Comparison of ENCODE assay signal across 8 cellular contexts in genomic region chr7:95476904-95477594, GRCh38. TPM values are rescaled to one million over a fixed set of nuclear protein-coding genes. Genes with fewer than 3 reads are reported as not detected.
A peak's percentile ranks its signal among the peaks of the same experiment; 100 is the strongest.
DNase-seq lines count a peak whose midpoint lies in the region; ATAC-seq and TF ChIP-seq lines count a peak whose summit lies in the region.

No MANE protein-coding gene starts in this region.

- no peaks in the 10 kb centered on the region for H3K27me3 ChIP-seq in CD8-positive, alpha-beta T cell (ENCODE audit: insufficient read depth, low read length)
- H3K27me3 ChIP-seq in naive thymus-derived CD4-positive, alpha-beta T cell (ENCODE audit: control insufficient read depth in 2 of 2, insufficient read depth in 2 of 2, low read length in 2 of 2), result no peaks in the 10 kb centered on the region
- H3K27me3 ChIP-seq in thoracic aorta (replicated peaks; ENCODE audit: insufficient read depth), result no peaks in the 10 kb centered on the region

- H3K4me1 ChIP-seq in CD8-positive, alpha-beta T cell (ENCODE audit: insufficient read depth, low read length), result no peaks in the 10 kb centered on the region
- H3K4me1 ChIP-seq in naive thymus-derived CD4-positive, alpha-beta T cell (ENCODE audit: control insufficient read depth in 2 of 2, insufficient read depth in 2 of 2, low read length in 2 of 2), result no peaks in the 10 kb centered on the region
- no peaks in the 10 kb centered on the region for H3K4me1 ChIP-seq in thoracic aorta (ENCODE audit: control insufficient read depth in 1 of 2, low read depth in 2 of 2)

- H3K9me3 Mint-ChIP-seq in CD8-positive, alpha-beta T cell, result no peaks in the 10 kb centered on the region
- no peaks in the 10 kb centered on the region for H3K9me3 Mint-ChIP-seq in activated CD8-positive, alpha-beta memory T cell treated with anti-CD3 and anti-CD28 coated beads, Interleukin-2, amount 10 ng/mL, durations not matched to agents 7 days and 5 days (ENCODE audit: low read depth)
- H3K9me3 Mint-ChIP-seq in naive thymus-derived CD4-positive, alpha-beta T cell, result no peaks in the 10 kb centered on the region

- CTCF ChIA-PET in CD8-positive, alpha-beta T cell (lab: Charles Lee), result interaction anchor here (0.6 to 7.6 kb wide), 31 partner anchors 8 to 1034 kb away, joined by 3 to 88 read pairs (median 4); partner anchors contain the start of genes ASB4, PON2 and PON3
- CTCF ChIA-PET in activated CD8-positive, alpha-beta memory T cell treated with anti-CD3 and anti-CD28 coated beads, Interleukin-2, amount 10 ng/mL, durations not matched to agents 7 days and 5 days (lab: Charles Lee), result interaction anchor here (0.6 to 3.7 kb wide), 22 partner anchors 9 to 1040 kb away, joined by 3 to 20 read pairs (median 4); partner anchors contain the start of genes ASB4 and PON3
- CTCF ChIA-PET in naive thymus-derived CD4-positive, alpha-beta T cell (lab: Charles Lee), result interaction anchor here (0.6 to 2.8 kb wide), 10 partner anchors 8 to 1034 kb away, joined by 3 to 25 read pairs (median 6); partner anchors contain the start of genes ASB4 and PON2

- H3K4me3 ChIP-seq in CD8-positive, alpha-beta T cell (ENCODE audit: low read depth, low read length), result no peak overlapping the region
- H3K4me3 ChIP-seq in naive thymus-derived CD4-positive, alpha-beta T cell (ENCODE audit: low read length), result no peak overlapping the region
- no peak overlapping the region for H3K4me3 ChIP-seq in thoracic aorta

- peak; percentile 96 for TF ChIP-seq CTCF in CD8-positive, alpha-beta T cell (IDR thresholded peaks at IDR 0.05)
- TF ChIP-seq CTCF in thoracic aorta (IDR thresholded peaks at IDR 0.05), result peak; percentile 72

- no peak overlapping the region for H3K27ac ChIP-seq in CD8-positive, alpha-beta T cell (ENCODE audit: low read depth, low read length)
- H3K27ac ChIP-seq in naive thymus-derived CD4-positive, alpha-beta T cell (ENCODE audit: low read depth, low read length), result no peak overlapping the region
- H3K27ac ChIP-seq in thoracic aorta, result no peak overlapping the region

- H3K9me3 ChIP-seq in CD8-positive, alpha-beta T cell (ENCODE audit: low read length), result no peaks in the 10 kb centered on the region
- no peaks in the 10 kb centered on the region for H3K9me3 ChIP-seq in naive thymus-derived CD4-positive, alpha-beta T cell (ENCODE audit: control insufficient read depth in 2 of 3, low read length in 3 of 3)
- no peaks in the 10 kb centered on the region for H3K9me3 ChIP-seq in thoracic aorta

- H3K27ac Mint-ChIP-seq in CD8-positive, alpha-beta T cell, result no peak overlapping the region
- no peak overlapping the region for H3K27ac Mint-ChIP-seq in activated CD8-positive, alpha-beta memory T cell treated with anti-CD3 and anti-CD28 coated beads, Interleukin-2, amount 10 ng/mL, durations not matched to agents 7 days and 5 days
- peak overlapping the region in 1 of 9 donors; percentile 60 for H3K27ac Mint-ChIP-seq in naive thymus-derived CD4-positive, alpha-beta T cell

- POLR2A ChIA-PET in CD8-positive, alpha-beta T cell (lab: Charles Lee), result interaction anchor here (0.6 to 1.5 kb wide), 4 partner anchors 11 to 1027 kb away, joined by 3 to 4 read pairs (median 3); no protein-coding TSS in a partner anchor
- POLR2A ChIA-PET in naive thymus-derived CD4-positive, alpha-beta T cell (lab: Charles Lee), result no interaction called here

- peaks cover 2% of the 10 kb centered on the region for H3K4me1 Mint-ChIP-seq in CD8-positive, alpha-beta T cell (ENCODE audit: low read depth)
- peaks cover 7% of the 10 kb centered on the region for H3K4me1 Mint-ChIP-seq in activated CD8-positive, alpha-beta memory T cell treated with anti-CD3 and anti-CD28 coated beads, Interleukin-2, amount 10 ng/mL, durations not matched to agents 7 days and 5 days
- H3K4me1 Mint-ChIP-seq in naive thymus-derived CD4-positive, alpha-beta T cell, result peaks cover 0 to 1% (median 0%) of the 10 kb centered on the region in 7 donors

- peak; percentile 71 for ATAC-seq in CD8-positive, alpha-beta T cell
- peak; percentile 70 for ATAC-seq in GM19455 (IDR thresholded peaks at IDR 0.05; ENCODE audit: unreplicated experiment)
- ATAC-seq in HG03571 (IDR thresholded peaks at IDR 0.05; ENCODE audit: unreplicated experiment), result peak; percentile 56
- no peak for ATAC-seq in activated CD8-positive, alpha-beta memory T cell treated with anti-CD3 and anti-CD28 coated beads, Interleukin-2, amount 10 ng/mL, durations not matched to agents 7 days and 5 days
- ATAC-seq in naive thymus-derived CD4-positive, alpha-beta T cell, result peak; percentile 80
- peak; percentile 61 for ATAC-seq in thoracic aorta (ENCODE audit: insufficient number of reproducible peaks, low FRiP score, low read depth)

- no peak for TF ChIP-seq POLR2A in erythroblast (IDR thresholded peaks at IDR 0.05; ENCODE audit: low read length)

- peak; percentile 8 to 58 (median 47) for DNase-seq in CD8-positive, alpha-beta T cell
- DNase-seq in NCI-H82 (lab: John Stamatoyannopoulos, UW), result peak; percentile 85
- DNase-seq in activated CD8-positive, alpha-beta memory T cell treated with anti-CD3 and anti-CD28 coated beads, Interleukin-2, amount 10 ng/mL, durations not matched to agents 7 days and 5 days, result peak; percentile 71
- DNase-seq in erythroblast (lab: John Stamatoyannopoulos, UW), result peak; percentile 62 to 73
- peak in 6 of 9 donors; percentile 14 to 53 (median 45) for DNase-seq in naive thymus-derived CD4-positive, alpha-beta T cell
- DNase-seq in thoracic aorta (ENCODE audit: low spot score), result peak; percentile 20

- no peaks in the 10 kb centered on the region for H3K27me3 Mint-ChIP-seq in CD8-positive, alpha-beta T cell (ENCODE audit: low read depth)
- peaks cover 7% of the 10 kb centered on the region for H3K27me3 Mint-ChIP-seq in activated CD8-positive, alpha-beta memory T cell treated with anti-CD3 and anti-CD28 coated beads, Interleukin-2, amount 10 ng/mL, durations not matched to agents 7 days and 5 days
- H3K27me3 Mint-ChIP-seq in naive thymus-derived CD4-positive, alpha-beta T cell, result peaks cover 0 to 12% (median 5%) of the 10 kb centered on the region in 5 donors

- intact Hi-C loops in CD8-positive, alpha-beta T cell (cut with DNase I, micrococcal nuclease), result loop anchor here in 1 of 2 experiments (1.0 kb wide), 2 partner anchors 81 to 1028 kb away; partner anchors contain the start of gene PON3
- intact Hi-C loops in naive thymus-derived CD4-positive, alpha-beta T cell (cut with micrococcal nuclease), result loop anchor here (1.0 to 5.0 kb wide), 7 partner anchors 80 to 1028 kb away; partner anchors contain the start of genes PON3 (in 2 of the 2) and SGCE (in 1 of the 2)

- H3K4me3 Mint-ChIP-seq in CD8-positive, alpha-beta T cell, result peak overlapping the region; percentile 11
- no peak overlapping the region for H3K4me3 Mint-ChIP-seq in activated CD8-positive, alpha-beta memory T cell treated with anti-CD3 and anti-CD28 coated beads, Interleukin-2, amount 10 ng/mL, durations not matched to agents 7 days and 5 days
- peak overlapping the region in 4 of 10 donors; percentile 11 to 57 (median 40) for H3K4me3 Mint-ChIP-seq in naive thymus-derived CD4-positive, alpha-beta T cell

- H3K36me3 ChIP-seq in CD8-positive, alpha-beta T cell (ENCODE audit: insufficient read depth, low read length), result no peaks in the 10 kb centered on the region
- no peaks in the 10 kb centered on the region for H3K36me3 ChIP-seq in naive thymus-derived CD4-positive, alpha-beta T cell (ENCODE audit: control insufficient read depth in 2 of 3, insufficient read depth in 3 of 3, low read length in 3 of 3)
- no peaks in the 10 kb centered on the region for H3K36me3 ChIP-seq in thoracic aorta

- H3K36me3 Mint-ChIP-seq in CD8-positive, alpha-beta T cell, result no peaks in the 10 kb centered on the region
- H3K36me3 Mint-ChIP-seq in activated CD8-positive, alpha-beta memory T cell treated with anti-CD3 and anti-CD28 coated beads, Interleukin-2, amount 10 ng/mL, durations not matched to agents 7 days and 5 days, result no peaks in the 10 kb centered on the region
- no peaks in the 10 kb centered on the region for H3K36me3 Mint-ChIP-seq in naive thymus-derived CD4-positive, alpha-beta T cell

RNA-seq across cellular contexts. Expression of gene ASB4, which starts 8.7 kb away (rescaled TPM):
- not detected for total RNA-seq in CD8-positive, alpha-beta T cell
- not detected for total RNA-seq in activated CD8-positive, alpha-beta memory T cell treated with anti-CD3 and anti-CD28 coated beads, Interleukin-2, amount 10 ng/mL, durations not matched to agents 7 days and 5 days
- not detected for total RNA-seq in naive thymus-derived CD4-positive, alpha-beta T cell
- not detected for polyA plus RNA-seq in naive thymus-derived CD4-positive, alpha-beta T cell
- under 1 TPM in 1 of 2 donors, not detected in 1; 0.14 TPM for total RNA-seq in thoracic aorta

RNA-seq across cellular contexts. Expression of gene PON2, which starts 42.2 kb away (rescaled TPM):
- total RNA-seq in CD8-positive, alpha-beta T cell, result 1 to 10 TPM; 8.0 to 9.3 TPM
- 10 to 100 TPM in 1 of 2 experiments, 1 to 10 TPM in 1; 7.4 to 11.7 TPM for total RNA-seq in activated CD8-positive, alpha-beta memory T cell treated with anti-CD3 and anti-CD28 coated beads, Interleukin-2, amount 10 ng/mL, durations not matched to agents 7 days and 5 days
- 10 to 100 TPM in 2 of 5 experiments, 1 to 10 TPM in 3; 2.9 to 11.3 (median 8.3) TPM for total RNA-seq in naive thymus-derived CD4-positive, alpha-beta T cell
- 1 to 10 TPM; 1.6 to 4.0 TPM for polyA plus RNA-seq in naive thymus-derived CD4-positive, alpha-beta T cell
- total RNA-seq in thoracic aorta, result 10 to 100 TPM; 49.7 to 76.2 TPM

Comparison
In these comparisons a context has a peak if more than half of its experiments do, and no peak if none do; other contexts are left out.
1. DNase-seq: peak in every context shown above with its lines; median percentile 85 in NCI-H82; 71 in activated CD8-positive, alpha-beta memory T cell treated with anti-CD3 and anti-CD28 coated beads, Interleukin-2, amount 10 ng/mL, durations not matched to agents 7 days and 5 days; 68 in erythroblast; 47 in CD8-positive, alpha-beta T cell; 45 in naive thymus-derived CD4-positive, alpha-beta T cell; 20 in thoracic aorta.
2. RNA of gene PON2, which starts 42.2 kb away (total RNA-seq): 49.7 to 76.2 TPM in thoracic aorta; 7.4 to 11.7 TPM in activated CD8-positive, alpha-beta memory T cell treated with anti-CD3 and anti-CD28 coated beads, Interleukin-2, amount 10 ng/mL, durations not matched to agents 7 days and 5 days, 8.0 to 9.3 TPM in CD8-positive, alpha-beta T cell and 2.9 to 11.3 TPM in naive thymus-derived CD4-positive, alpha-beta T cell; every median in the first group is over 4 times any median in the second.